32 cellular contexts compared by ENCODE assay signal in genomic region chr11:110450246-110450645, GRCh38. TPM values are rescaled to one million over a fixed set of nuclear protein-coding genes. Genes with fewer than 3 reads are reported as not detected.
DNase-seq lines count a peak whose midpoint lies in the region; TF ChIP-seq lines count a peak whose summit lies in the region.
"Had no signal": no experiment of that assay in that cellular context is flagged by ENCODE, and none has a peak within 500 bp of the region (broad histone marks: within the 10 kb centered on the region; RNA-seq: fewer than 3 reads in every experiment).

No MANE protein-coding gene starts in this region.

- H3K9me3 ChIP-seq in HEK293 (ENCODE audit: control insufficient read depth, insufficient read depth, low read depth, low read length) = no peaks in the 10 kb centered on the region
- no peaks in the 10 kb centered on the region for H3K9me3 ChIP-seq in trophoblast cell (ENCODE audit: insufficient read depth, low read depth, low read length)
- H3K9me3 ChIP-seq: A549, BE2C, Caco-2 had no signal

- no peaks in the 10 kb centered on the region for H3K79me1 ChIP-seq in trophoblast cell (ENCODE audit: low read length)

- H3K18ac ChIP-seq in trophoblast cell (ENCODE audit: low read length) = no peak overlapping the region

- H3K36me3 ChIP-seq in HEK293 (ENCODE audit: control insufficient read depth in 2 of 2, insufficient read depth in 1 of 2, low read length in 2 of 2) = peaks cover 0 to 19% of the 10 kb centered on the region in 2 experiments; a peak in 1 of 3 replicates
- peaks cover 4 to 5% of the 10 kb centered on the region in 2 experiments for H3K36me3 ChIP-seq in trophoblast cell (ENCODE audit: control insufficient read depth in 1 of 2, insufficient read depth in 2 of 2, low read length in 2 of 2)
- H3K36me3 ChIP-seq: BE2C had no signal

- H3K27ac ChIP-seq in HEK293 (ENCODE audit: extremely low read depth, low read depth, low read length) (no peak overlapping the region), trophoblast cell (ENCODE audit: low read depth, low read length) (no peak overlapping the region)
- H3K27ac ChIP-seq: 22Rv1; A549; BLaER1; BLaER1 treated with 17β-estradiol and CSF1 and Interleukin-3, amounts not matched to agents 10 nM and 100 nM; C4-2B had no signal

- no peak overlapping the region for H3K4me3 Mint-ChIP-seq in activated CD4-positive, alpha-beta memory T cell treated with anti-CD3 and anti-CD28 coated beads, Interleukin-2, amount 10 ng/mL, durations not matched to agents 7 days and 5 days
- H3K4me3 Mint-ChIP-seq: B cell; CD14-positive monocyte; CD4-positive, alpha-beta memory T cell; CD4-positive, alpha-beta T cell; CD4-positive, CD25-positive, alpha-beta regulatory T cell; CD8-positive, alpha-beta memory T cell; CD8-positive, alpha-beta T cell had no signal

- no peaks in the 10 kb centered on the region for H3K4me1 ChIP-seq in HEK293 (ENCODE audit: control insufficient read depth, insufficient read depth, low read length)
- H3K4me1 ChIP-seq in trophoblast cell (ENCODE audit: control insufficient read depth in 1 of 2, insufficient read depth in 2 of 2, low read length in 2 of 2) = no peaks in the 10 kb centered on the region

- H3K23ac ChIP-seq in trophoblast cell (ENCODE audit: low read length) = peak overlapping the region; percentile 96

- H3K27me3 ChIP-seq in trophoblast cell (ENCODE audit: insufficient read depth, low read length) = no peaks in the 10 kb centered on the region
- H3K27me3 ChIP-seq: BE2C; BLaER1; BLaER1 treated with 17β-estradiol and CSF1 and Interleukin-3, amounts not matched to agents 10 nM and 100 nM had no signal

- H3K14ac ChIP-seq in trophoblast cell (ENCODE audit: low read length) = no peak overlapping the region

- no peak for TF ChIP-seq CTCF in HEK293 (tag by site-specific recombination; IDR thresholded peaks at IDR 0.05)

- H2AK5ac ChIP-seq in trophoblast cell (ENCODE audit: low read length) = no peak overlapping the region

- H4K91ac ChIP-seq in trophoblast cell (ENCODE audit: low read depth, low read length) = no peak overlapping the region

- no peaks in the 10 kb centered on the region for H3K27me3 Mint-ChIP-seq in activated CD4-positive, alpha-beta memory T cell treated with anti-CD3 and anti-CD28 coated beads, Interleukin-2, amount 10 ng/mL, durations not matched to agents 7 days and 5 days
- H3K27me3 Mint-ChIP-seq: B cell; CD4-positive, alpha-beta memory T cell; CD4-positive, alpha-beta T cell; CD4-positive, CD25-positive, alpha-beta regulatory T cell; CD8-positive, alpha-beta memory T cell had no signal

- H3K4me2 ChIP-seq in trophoblast cell (ENCODE audit: low read length) = no peak overlapping the region
- H3K4me2 ChIP-seq: A549; BLaER1; BLaER1 treated with 17β-estradiol and CSF1 and Interleukin-3, amounts not matched to agents 10 nM and 100 nM had no signal

- no peak overlapping the region for H4K12ac ChIP-seq in trophoblast cell (ENCODE audit: low read depth, low read length)

- no peak overlapping the region for H3K27ac Mint-ChIP-seq in activated CD4-positive, alpha-beta memory T cell treated with anti-CD3 and anti-CD28 coated beads, Interleukin-2, amount 10 ng/mL, durations not matched to agents 7 days and 5 days
- H3K27ac Mint-ChIP-seq: B cell; CD4-positive, alpha-beta memory T cell; CD4-positive, alpha-beta T cell; CD4-positive, CD25-positive, alpha-beta regulatory T cell; CD8-positive, alpha-beta T cell had no signal

- no peak overlapping the region for H2AFZ ChIP-seq in trophoblast cell (ENCODE audit: insufficient read depth, low read length, poor library complexity)

- no peak overlapping the region for H2BK12ac ChIP-seq in trophoblast cell (ENCODE audit: low read length)

- no peak overlapping the region for H2BK5ac ChIP-seq in trophoblast cell (ENCODE audit: low read depth, low read length, poor library complexity)

- H2BK120ac ChIP-seq in trophoblast cell (ENCODE audit: insufficient read depth, low read length, poor library complexity) = no peak overlapping the region

- no peak overlapping the region for H3K4ac ChIP-seq in trophoblast cell (ENCODE audit: low read depth, low read length)

- H3K79me2 ChIP-seq in trophoblast cell (ENCODE audit: control insufficient read depth, insufficient read depth, low read length, poor library complexity) = no peaks in the 10 kb centered on the region

- DNase-seq in myocyte (ENCODE audit: low read depth) (peak; percentile 43), trophoblast cell (no peak), NCI-H446 (lab: John Stamatoyannopoulos, UW) (no peak), DMS79 treated with DMSO at 0.1 percent for 48 hours (lab: John Stamatoyannopoulos, UW) (no peak)
- no peak for DNase-seq in activated CD4-positive, alpha-beta memory T cell treated with anti-CD3 and anti-CD28 coated beads, Interleukin-2, amount 10 ng/mL, durations not matched to agents 7 days and 5 days
- DNase-seq: 8988T; ACHN; AML-193; BE2C; C1 segment of cervical spinal cord; Caco-2; Calu3; CD4-positive, alpha-beta memory T cell; CD4-positive, alpha-beta T cell; CD4-positive, CD25-positive, alpha-beta regulatory T cell; CD8-positive, alpha-beta memory T cell; CD8-positive, alpha-beta T cell; COR-L47; DMS 273 treated with DMSO at 0.1 percent for 48 hours; DMS153; DMS53; DMS79; DND-41; EL had no signal

- POLR2A ChIA-PET in HEK293 (lab: Yijun Ruan, JAX) = no interaction called here
- POLR2A ChIA-PET in activated CD4-positive, alpha-beta memory T cell treated with anti-CD3 and anti-CD28 coated beads, Interleukin-2, amount 10 ng/mL, durations not matched to agents 7 days and 5 days (lab: Charles Lee) = interaction anchor here (1.5 kb wide), 1 partner anchor 21 kb away, joined by 3 read pairs; the partner anchor contains the start of gene FDX1

- CTCF ChIA-PET in HEK293 (lab: Yijun Ruan, JAX) = interaction anchor here (1.1 kb wide), 1 partner anchor 249 kb away, joined by 3 read pairs; no protein-coding TSS in a partner anchor
- CTCF ChIA-PET in activated CD4-positive, alpha-beta memory T cell treated with anti-CD3 and anti-CD28 coated beads, Interleukin-2, amount 10 ng/mL, durations not matched to agents 7 days and 5 days (lab: Charles Lee) = interaction anchor here (1.2 to 1.4 kb wide), 3 partner anchors 12 to 18 kb away, joined by 3 read pairs; no protein-coding TSS in a partner anchor

- H3K4me3 ChIP-seq in HEK293 (ENCODE audit: low read depth, low read length) (no peak overlapping the region), trophoblast cell (ENCODE audit: low read depth, low read length) (no peak overlapping the region)
- H3K4me3 ChIP-seq: A549; BLaER1; BLaER1 treated with 17β-estradiol and CSF1 and Interleukin-3, amounts not matched to agents 10 nM and 100 nM had no signal

- WGBS in trophoblast cell (ENCODE audit: extremely low coverage, insufficient coverage, insufficient read length) = no CpG with 5 or more reads among the region's 2 CpGs

- H3K9me3 Mint-ChIP-seq in activated CD4-positive, alpha-beta memory T cell treated with anti-CD3 and anti-CD28 coated beads, Interleukin-2, amount 10 ng/mL, durations not matched to agents 7 days and 5 days = peaks cover 7% of the 10 kb centered on the region
- H3K9me3 Mint-ChIP-seq: CD4-positive, alpha-beta memory T cell; CD4-positive, alpha-beta T cell; CD4-positive, CD25-positive, alpha-beta regulatory T cell; CD8-positive, alpha-beta memory T cell; CD8-positive, alpha-beta T cell had no signal

- H3K36me3 Mint-ChIP-seq in activated CD4-positive, alpha-beta memory T cell treated with anti-CD3 and anti-CD28 coated beads, Interleukin-2, amount 10 ng/mL, durations not matched to agents 7 days and 5 days (ENCODE audit: low read depth) = peaks cover 24% of the 10 kb centered on the region

- H3K4me1 Mint-ChIP-seq in activated CD4-positive, alpha-beta memory T cell treated with anti-CD3 and anti-CD28 coated beads, Interleukin-2, amount 10 ng/mL, durations not matched to agents 7 days and 5 days = peaks cover 34% of the 10 kb centered on the region

- H3K9ac ChIP-seq in trophoblast cell (ENCODE audit: low read length) = peak overlapping the region; percentile 61
- H3K9ac ChIP-seq: BLaER1; BLaER1 treated with 17β-estradiol and CSF1 and Interleukin-3, amounts not matched to agents 10 nM and 100 nM had no signal

- H4K8ac ChIP-seq in trophoblast cell (ENCODE audit: low read depth, low read length) = no peak overlapping the region

TF ChIP-seq in HEK293, 187 proteins besides CTCF, POLR2A, EP300 and RAD21:
- TF ChIP-seq ZNF610 (tag by site-specific recombination; IDR thresholded peaks at IDR 0.05; ENCODE audit: borderline replicate concordance) = peak; percentile 97
- no peak for TF ChIP-seq MEIS1 (CRISPR knock-in tag; IDR thresholded peaks at IDR 0.05; ENCODE audit: borderline replicate concordance)

RNA-seq across cellular contexts. Expression of gene FDX1, which starts 20.5 kb away (rescaled TPM):
- 11.8 and 13.0 TPM in 2 replicates for total RNA-seq in myocyte
- polyA plus RNA-seq in myocyte (2012) = 7.5 TPM
- polyA plus RNA-seq in trophoblast cell (2013) = 56.2 and 62.4 TPM in 2 replicates
- 10 to 100 TPM; 10.9 to 11.6 TPM for total RNA-seq in activated CD4-positive, alpha-beta memory T cell treated with anti-CD3 and anti-CD28 coated beads, Interleukin-2, amount 10 ng/mL, durations not matched to agents 7 days and 5 days
